ENCODE assay signal across 17 cellular contexts in the genomic region with DNA sequence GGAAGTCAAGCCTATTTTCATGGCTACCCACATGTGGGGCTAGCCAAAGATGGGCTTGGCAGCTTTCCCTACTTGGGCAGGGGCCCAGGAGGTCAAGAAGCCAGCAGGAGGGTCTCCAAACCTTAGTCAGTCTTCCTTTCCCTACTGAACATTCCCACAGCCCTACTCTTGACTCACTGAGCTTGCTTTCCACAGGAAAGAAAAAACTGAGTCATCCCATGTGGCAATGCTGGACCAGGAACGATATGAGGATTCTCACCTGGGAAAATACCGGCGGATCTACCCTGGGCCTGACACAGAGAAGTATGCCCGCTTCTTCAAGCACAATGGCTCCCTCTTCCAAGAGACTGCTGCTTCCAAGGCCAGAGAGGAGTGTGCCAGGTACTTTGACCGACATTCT. TPM values are rescaled to one million over a fixed set of nuclear protein-coding genes. Genes with fewer than 3 reads are reported as not detected.
DNase-seq lines count a peak whose midpoint lies in the region; ATAC-seq and TF ChIP-seq lines count a peak whose summit lies in the region.
"Had no signal": no experiment of that assay in that cellular context is flagged by ENCODE, and none has a peak within 500 bp of the region (broad histone marks: within the 10 kb centered on the region; RNA-seq: fewer than 3 reads in every experiment).

No MANE protein-coding gene starts in this region.

- no peak overlapping the region for H3K14ac ChIP-seq in trophoblast cell (ENCODE audit: low read length)

- peaks cover 11% of the 10 kb centered on the region for H3K79me2 ChIP-seq in trophoblast cell (ENCODE audit: control insufficient read depth, insufficient read depth, low read length, poor library complexity)

- H3K27me3 ChIP-seq in RWPE2 (ENCODE audit: insufficient read depth, poor library complexity, severe bottlenecking): no peaks in the 10 kb centered on the region
- H3K27me3 ChIP-seq in trophoblast cell (ENCODE audit: insufficient read depth, low read length): no peaks in the 10 kb centered on the region
- H3K27me3 ChIP-seq: Peyer's patch had no signal

- peak; percentile 70 for ATAC-seq in RWPE2 (ENCODE audit: low read depth)
- ATAC-seq in esophagus mucosa: peak; percentile 37
- ATAC-seq: stimulated activated naive CD8-positive, alpha-beta T cell treated with anti-CD3 and anti-CD28 coated beads, Interleukin-15, Interleukin-2, amounts not matched to agents 100 U/mL and 50 U/mL, for 24 hours; T-cell had no signal

- no CpG with 5 or more reads among the region's 5 CpGs for WGBS in trophoblast cell (ENCODE audit: extremely low coverage, insufficient coverage, insufficient read length)

- peaks cover 18% of the 10 kb centered on the region for H3K4me1 ChIP-seq in RWPE2 (ENCODE audit: insufficient read depth, poor library complexity, severe bottlenecking)
- peaks cover 4 to 8% of the 10 kb centered on the region in 2 experiments for H3K4me1 ChIP-seq in trophoblast cell (ENCODE audit: control insufficient read depth in 1 of 2, insufficient read depth in 2 of 2, low read length in 2 of 2)

- no peak overlapping the region for H4K91ac ChIP-seq in trophoblast cell (ENCODE audit: low read depth, low read length)

- H3K23ac ChIP-seq in trophoblast cell (ENCODE audit: low read length): no peak overlapping the region

- H3K9me3 ChIP-seq in RWPE2 (ENCODE audit: severe bottlenecking) (no peaks in the 10 kb centered on the region), trophoblast cell (ENCODE audit: insufficient read depth, low read depth, low read length) (no peaks in the 10 kb centered on the region)
- H3K9me3 ChIP-seq: Peyer's patch had no signal

- DNase-seq in EL (peak; percentile 36), RWPE2 (ENCODE audit: low spot score) (no peak), trophoblast cell (peak; percentile 52 to 59), NCI-H2171 (lab: John Stamatoyannopoulos, UW) (no peak), NCI-H187 treated with DMSO at 0.1 percent for 48 hours (lab: John Stamatoyannopoulos, UW) (no peak), NCI-H526 treated with DMSO at 0.1 percent for 48 hours (lab: John Stamatoyannopoulos, UW) (no peak), NCI-H1092 (lab: John Stamatoyannopoulos, UW) (no peak)
- DNase-seq: activated CD4-positive, CD25-positive, alpha-beta regulatory T cell treated with anti-CD3 and anti-CD28 coated beads, Interleukin-2, amount 50 U/mL, for 72 hours; activated CD8-positive, alpha-beta memory T cell treated with anti-CD3 and anti-CD28 coated beads, Interleukin-2, amount 50 U/mL, for 4 hours; cortex of kidney; NCI-H1694; NCI-H524 treated with DMSO at 0.1 percent for 48 hours; Peyer's patch; stimulated activated naive CD8-positive, alpha-beta T cell treated with anti-CD3 and anti-CD28 coated beads, Interleukin-15, Interleukin-2, amounts not matched to agents 100 U/mL and 50 U/mL, for 24 hours; T-cell had no signal

- no peak overlapping the region for H3K4ac ChIP-seq in trophoblast cell (ENCODE audit: low read depth, low read length)

- peak overlapping the region; percentile 55 for H3K27ac ChIP-seq in RWPE2 (ENCODE audit: poor library complexity, severe bottlenecking)
- no peak overlapping the region for H3K27ac ChIP-seq in trophoblast cell (ENCODE audit: low read depth, low read length)

- no peak overlapping the region for H3K9ac ChIP-seq in trophoblast cell (ENCODE audit: low read length)

- no peak overlapping the region for H2AK5ac ChIP-seq in trophoblast cell (ENCODE audit: low read length)

- peaks cover 11% of the 10 kb centered on the region for H3K79me1 ChIP-seq in trophoblast cell (ENCODE audit: low read length)

- no peak overlapping the region for H2BK120ac ChIP-seq in trophoblast cell (ENCODE audit: insufficient read depth, low read length, poor library complexity)

- no peak overlapping the region for H4K12ac ChIP-seq in trophoblast cell (ENCODE audit: low read depth, low read length)

- H4K8ac ChIP-seq in trophoblast cell (ENCODE audit: low read depth, low read length): no peak overlapping the region

- no peak overlapping the region for H3K18ac ChIP-seq in trophoblast cell (ENCODE audit: low read length)

- H3K4me3 ChIP-seq in RWPE2 (ENCODE audit: severe bottlenecking): no peak overlapping the region
- no peak overlapping the region for H3K4me3 ChIP-seq in trophoblast cell (ENCODE audit: low read depth, low read length)
- H3K4me3 ChIP-seq: Peyer's patch, smooth muscle cell had no signal

- no peak overlapping the region for H2AFZ ChIP-seq in trophoblast cell (ENCODE audit: insufficient read depth, low read length, poor library complexity)

- no peak overlapping the region for H2BK12ac ChIP-seq in trophoblast cell (ENCODE audit: low read length)

- H3K36me3 ChIP-seq in RWPE2 (ENCODE audit: low read depth) (peaks cover 4% of the 10 kb centered on the region), trophoblast cell (ENCODE audit: control insufficient read depth in 1 of 2, insufficient read depth in 2 of 2, low read length in 2 of 2) (no peaks in the 10 kb centered on the region)
- H3K36me3 ChIP-seq: Peyer's patch had no signal

- H3K4me2 ChIP-seq in trophoblast cell (ENCODE audit: low read length): no peak overlapping the region
- H3K4me2 ChIP-seq: smooth muscle cell had no signal

- TF ChIP-seq CTCF in RWPE2 (IDR thresholded peaks at IDR 0.05; ENCODE audit: poor library complexity, severe bottlenecking): no peak

- no peak overlapping the region for H2BK5ac ChIP-seq in trophoblast cell (ENCODE audit: low read depth, low read length, poor library complexity)

RNA-seq across cellular contexts. Expression of gene NGRN, which starts 3.7 kb away (rescaled TPM):
- total RNA-seq in esophagus mucosa: 41.0 TPM
- 53.6 and 53.7 TPM in 2 replicates for polyA plus RNA-seq in trophoblast cell (2013)

RNA-seq across cellular contexts. Expression of gene TTLL13, which starts 12.5 kb away (rescaled TPM):
- not detected for total RNA-seq in esophagus mucosa
- polyA plus RNA-seq in trophoblast cell (2013): 0.05 and 0.06 TPM in 2 replicates
- total RNA-seq: Peyer's patch had no signal

RNA-seq across cellular contexts. Expression of gene GDPGP1, which starts 27.8 kb away (rescaled TPM):
- total RNA-seq in esophagus mucosa: 6.5 TPM
- 1.3 and 1.5 TPM in 2 replicates for polyA plus RNA-seq in trophoblast cell (2013)

RNA-seq across cellular contexts. Expression of gene CIB1, which starts 28.1 kb away (rescaled TPM):
- total RNA-seq in esophagus mucosa: 118 TPM
- polyA plus RNA-seq in trophoblast cell (2013): 32.9 and 34.6 TPM in 2 replicates

Comparison
In these comparisons a context has a peak if more than half of its experiments do, and no peak if none do; other contexts are left out.
1. DNase-seq: peak in EL (single experiment) and trophoblast cell (2 of 2); none in RWPE2 (single experiment), NCI-H2171 (single experiment), NCI-H187 treated with DMSO at 0.1 percent for 48 hours (single experiment), NCI-H526 treated with DMSO at 0.1 percent for 48 hours (single experiment) and NCI-H1092 (single experiment).